ENCODE assay signal across 8 cellular contexts in genomic region chr2:10120938-10121574, GRCh38. TPM values are rescaled to one million over a fixed set of nuclear protein-coding genes. Genes with fewer than 3 reads are reported as not detected.
DNase-seq lines count a peak whose midpoint lies in the region; ATAC-seq lines count a peak whose summit lies in the region.

No MANE protein-coding gene starts in this region.

- CTCF ChIA-PET in activated CD4-positive, alpha-beta memory T cell treated with anti-CD3 and anti-CD28 coated beads for 36 hours (lab: Charles Lee), result interaction anchor here (1.2 to 1.6 kb wide), 4 partner anchors 49 to 314 kb away, joined by 3 to 7 read pairs (median 4); no protein-coding TSS in a partner anchor

- peak overlapping the region; percentile 93 for H3K27ac Mint-ChIP-seq in activated CD4-positive, alpha-beta memory T cell treated with anti-CD3 and anti-CD28 coated beads for 36 hours

- WGBS in HUES64, result 17% methylated on average over 7 of the region's 9 CpGs

- H3K9me3 ChIP-seq in HUES64 (ENCODE audit: insufficient read depth, low read depth, low read length) (no peaks in the 10 kb centered on the region), iPS-18a (ENCODE audit: control insufficient read depth, low read depth, low read length) (no peaks in the 10 kb centered on the region), stomach smooth muscle (ENCODE audit: control insufficient read depth in 2 of 2, low read length in 2 of 2) (no peaks in the 10 kb centered on the region)

- POLR2A ChIA-PET in activated CD4-positive, alpha-beta memory T cell treated with anti-CD3 and anti-CD28 coated beads for 36 hours (lab: Charles Lee), result interaction anchor here (0.9 to 1.7 kb wide), 6 partner anchors 14 to 328 kb away, joined by 3 to 19 read pairs (median 4); partner anchors contain the start of gene ODC1

- H3K4me1 ChIP-seq in HUES64 (ENCODE audit: insufficient read depth, low read length), result peaks cover 5% of the 10 kb centered on the region; the same call in 1 of the 2 replicates
- peaks cover 4% of the 10 kb centered on the region for H3K4me1 ChIP-seq in iPS-18a (ENCODE audit: control insufficient read depth, low read depth, low read length)
- peaks cover 20% of the 10 kb centered on the region for H3K4me1 ChIP-seq in stomach smooth muscle (ENCODE audit: control insufficient read depth, insufficient read depth, low read length)

- H3K4me3 ChIP-seq in HUES64 (ENCODE audit: low read length) (peak overlapping the region; percentile 91), iPS-18a (ENCODE audit: low read length) (peak overlapping the region; percentile 88), stomach smooth muscle (ENCODE audit: low read length in 2 of 2) (peak overlapping the region; percentile 59 to 85)

- intact Hi-C loops in activated CD4-positive, alpha-beta memory T cell treated with anti-CD3 and anti-CD28 coated beads for 36 hours (cut with micrococcal nuclease), result loop anchor here (1.0 to 5.0 kb wide), 8 partner anchors 49 to 671 kb away; no protein-coding TSS in a partner anchor

- no peaks in the 10 kb centered on the region for H3K9me3 Mint-ChIP-seq in activated CD4-positive, alpha-beta memory T cell treated with anti-CD3 and anti-CD28 coated beads for 36 hours

- no peaks in the 10 kb centered on the region for H3K27me3 ChIP-seq in HUES64 (ENCODE audit: insufficient read depth, low read length)
- no peaks in the 10 kb centered on the region for H3K27me3 ChIP-seq in iPS-18a (ENCODE audit: control insufficient read depth, insufficient read depth, low read length)
- peaks cover 11% of the 10 kb centered on the region in 2 donors for H3K27me3 ChIP-seq in stomach smooth muscle (ENCODE audit: control insufficient read depth in 1 of 2, insufficient read depth in 2 of 2, low read length in 2 of 2)

- DNase-seq in DMS114 treated with DMSO at 0.1 percent for 48 hours (lab: John Stamatoyannopoulos, UW; ENCODE audit: unreplicated experiment), result peak; percentile 17
- DNase-seq in activated CD4-positive, alpha-beta memory T cell treated with anti-CD3 and anti-CD28 coated beads for 36 hours, result no peak
- no peak for DNase-seq in stimulated activated CD4-positive, alpha-beta T cell treated with anti-CD3 and anti-CD28 coated beads, Interleukin-2, amount 100 ng/mL, for 48 hours
- DNase-seq in activated CD8-positive, alpha-beta memory T cell treated with anti-CD3 and anti-CD28 coated beads, Interleukin-2, amount 50 U/mL, for 4 hours, result no peak

- H3K27ac ChIP-seq in HUES64 (ENCODE audit: low read depth, low read length), result peak overlapping the region; percentile 94
- H3K27ac ChIP-seq in iPS-18a (ENCODE audit: low read length), result peak overlapping the region; percentile 76
- no peak overlapping the region for H3K27ac ChIP-seq in stomach smooth muscle (ENCODE audit: low read length)

- H3K36me3 ChIP-seq in HUES64 (ENCODE audit: insufficient read depth, low read length), result peaks cover 26% of the 10 kb centered on the region
- peaks cover 19% of the 10 kb centered on the region for H3K36me3 ChIP-seq in iPS-18a (ENCODE audit: control insufficient read depth, low read depth, low read length)
- no peaks in the 10 kb centered on the region for H3K36me3 ChIP-seq in stomach smooth muscle (ENCODE audit: control insufficient read depth in 2 of 2, insufficient read depth in 2 of 2, low read length in 2 of 2)

- H3K4me1 Mint-ChIP-seq in activated CD4-positive, alpha-beta memory T cell treated with anti-CD3 and anti-CD28 coated beads for 36 hours (ENCODE audit: low read depth), result peaks cover 39% of the 10 kb centered on the region

- H3K9ac ChIP-seq in HUES64 (ENCODE audit: low read depth, low read length), result peak overlapping the region; percentile 97
- H3K9ac ChIP-seq in iPS-18a (ENCODE audit: low read length), result peak overlapping the region; percentile 92
- peak overlapping the region in 1 of 2 donors; percentile 62 for H3K9ac ChIP-seq in stomach smooth muscle (ENCODE audit: low read length in 2 of 2)

- peaks cover 43% of the 10 kb centered on the region for H3K36me3 Mint-ChIP-seq in activated CD4-positive, alpha-beta memory T cell treated with anti-CD3 and anti-CD28 coated beads for 36 hours

- H3K4me3 Mint-ChIP-seq in activated CD4-positive, alpha-beta memory T cell treated with anti-CD3 and anti-CD28 coated beads for 36 hours, result peak overlapping the region; percentile 86

- no peak for ATAC-seq in HG03469 (IDR thresholded peaks at IDR 0.05; ENCODE audit: unreplicated experiment)

- H3K27me3 Mint-ChIP-seq in activated CD4-positive, alpha-beta memory T cell treated with anti-CD3 and anti-CD28 coated beads for 36 hours, result peaks cover 3% of the 10 kb centered on the region

RNA-seq across cellular contexts. Expression of gene RRM2, which starts 1.5 kb away (rescaled TPM):
- polyA plus RNA-seq in HUES64 (2013, experiment 1 of 2), result 138 TPM
- 139 TPM for polyA plus RNA-seq in HUES64 (2013, experiment 2 of 2)
- 100 to 1,000 TPM; 523 to 528 TPM for total RNA-seq in activated CD4-positive, alpha-beta memory T cell treated with anti-CD3 and anti-CD28 coated beads for 36 hours

RNA-seq across cellular contexts. Expression of gene CYS1, which starts 40.8 kb away (rescaled TPM):
- not detected for polyA plus RNA-seq in HUES64 (2013, experiment 1 of 2)
- polyA plus RNA-seq in HUES64 (2013, experiment 2 of 2), result 0.25 TPM
- under 1 TPM in 1 of 2 experiments, not detected in 1; 0.07 TPM for total RNA-seq in activated CD4-positive, alpha-beta memory T cell treated with anti-CD3 and anti-CD28 coated beads for 36 hours
